19 cellular contexts compared by ENCODE assay signal in the genomic region with DNA sequence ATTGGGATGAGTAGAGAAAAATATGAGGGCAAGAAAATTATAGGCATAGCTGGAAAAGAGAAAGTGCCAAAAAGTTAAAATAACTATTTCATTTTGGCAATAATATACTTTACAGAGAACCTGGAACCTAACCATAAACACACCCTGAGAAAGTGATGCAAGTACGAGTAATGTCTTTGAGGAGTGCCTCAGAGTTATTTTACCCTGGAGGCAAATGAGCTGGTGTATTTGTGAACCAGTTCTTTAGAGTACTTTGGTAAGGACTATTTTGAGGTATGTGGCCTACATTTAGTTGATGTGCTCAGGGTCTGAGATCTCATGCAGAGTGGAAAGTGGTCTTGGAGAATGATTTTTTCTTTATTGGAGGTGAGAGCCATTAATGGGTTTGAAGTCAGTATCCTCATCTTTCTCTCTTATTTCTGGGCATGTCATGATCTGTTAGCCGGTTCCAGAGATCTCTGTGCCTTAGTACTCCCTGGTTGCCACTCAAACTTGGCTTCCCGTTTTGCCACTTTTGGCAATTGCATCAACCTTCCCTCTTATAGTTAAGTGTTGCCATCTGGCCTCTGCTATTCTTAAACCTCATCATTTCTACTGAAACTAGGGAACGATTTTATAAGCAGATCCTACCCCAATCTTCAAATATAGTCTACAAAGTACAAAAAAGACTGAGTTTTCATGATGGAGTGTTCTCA.
DNase-seq lines count a peak whose midpoint lies in the region; ATAC-seq and TF ChIP-seq lines count a peak whose summit lies in the region.
"Had no signal": no experiment of that assay in that cellular context is flagged by ENCODE, and none has a peak within 500 bp of the region (broad histone marks: within the 10 kb centered on the region; RNA-seq: fewer than 3 reads in every experiment).

No MANE protein-coding gene starts in this region.

- no peak overlapping the region for H3K4me2 ChIP-seq in mesenchymal stem cell (ENCODE audit: low read length, poor library complexity, severe bottlenecking)
- H3K4me2 ChIP-seq: neural progenitor cell had no signal

- no peak overlapping the region for H3K14ac ChIP-seq in mesenchymal stem cell (ENCODE audit: low read length in 2 of 2)

- TF ChIP-seq CTCF in AG10803 (conservative IDR thresholded peaks at IDR 0.05; ENCODE audit: low read length) (no peak), colonic mucosa (IDR thresholded peaks at IDR 0.05) (no peak)

- peak overlapping the region; percentile 61 for H3K9ac ChIP-seq in mesenchymal stem cell (ENCODE audit: low read length)
- H3K9ac ChIP-seq in colonic mucosa (ENCODE audit: low read depth in 2 of 2, low read length in 2 of 2): no peak overlapping the region
- H3K9ac ChIP-seq: neural progenitor cell had no signal

- no peak for ATAC-seq in HG03025 (IDR thresholded peaks at IDR 0.05; ENCODE audit: low FRiP score, unreplicated experiment)
- no peak for ATAC-seq in HG02588 (IDR thresholded peaks at IDR 0.05; ENCODE audit: unreplicated experiment)
- ATAC-seq: stimulated activated naive CD8-positive, alpha-beta T cell treated with anti-CD3 and anti-CD28 coated beads, Interleukin-15, amount 100 ng/mL, for 72 hours had no signal

- no peaks in the 10 kb centered on the region for H3K36me3 ChIP-seq in mesenchymal stem cell (ENCODE audit: control insufficient read depth in 1 of 2, insufficient read depth in 2 of 2, low read depth in 1 of 2, low read length in 2 of 2)
- H3K36me3 ChIP-seq in colonic mucosa: no peaks in the 10 kb centered on the region
- H3K36me3 ChIP-seq: HAP-1, heart right ventricle, neural progenitor cell, uterus had no signal

- 82% methylated on average over 3 of the region's 4 CpGs for WGBS in mesenchymal stem cell

- H3K4me3 ChIP-seq in AG10803 (ENCODE audit: low read length) (no peak overlapping the region), mesenchymal stem cell (ENCODE audit: insufficient read depth in 1 of 2, low read depth in 1 of 2, low read length in 2 of 2) (no peak overlapping the region), colonic mucosa (no peak overlapping the region)
- H3K4me3 ChIP-seq: HAP-1, heart right ventricle, neural progenitor cell, uterus had no signal

- H2BK15ac ChIP-seq in mesenchymal stem cell (ENCODE audit: low read depth, poor library complexity, severe bottlenecking): no peak overlapping the region

- no peak overlapping the region for H3K4me3 Mint-ChIP-seq in activated T-helper 1 cell treated with anti-CD3 and anti-CD28 coated beads, Interleukin-12 subunit alpha, Interleukin-12 subunit beta, Interleukin-2, Interleukin-4 antibody, amounts not matched to agents 30 ng/mL and 10 ng/mL and 1 ng/mL, durations not matched to agents 14 hours and 24 hours and 36 hours
- H3K4me3 Mint-ChIP-seq: CD4-positive, alpha-beta T cell; memory B cell; neural progenitor cell; stimulated activated naive CD8-positive, alpha-beta T cell treated with anti-CD3 and anti-CD28 coated beads, Interleukin-15, amount 100 ng/mL, for 72 hours had no signal

- no peak overlapping the region for H3K23ac ChIP-seq in mesenchymal stem cell (ENCODE audit: low read length in 2 of 2)

- no peaks in the 10 kb centered on the region for H3K4me1 ChIP-seq in mesenchymal stem cell (ENCODE audit: control insufficient read depth, insufficient read depth, low read depth, low read length)
- no peaks in the 10 kb centered on the region for H3K4me1 ChIP-seq in colonic mucosa
- H3K4me1 ChIP-seq: HAP-1, heart right ventricle, neural progenitor cell, uterus had no signal

- H2AFZ ChIP-seq in mesenchymal stem cell (ENCODE audit: low read depth, low read length): no peak overlapping the region
- H2AFZ ChIP-seq: neural progenitor cell had no signal

- intact Hi-C loops in activated T-helper 1 cell treated with anti-CD3 and anti-CD28 coated beads, Interleukin-12 subunit alpha, Interleukin-12 subunit beta, Interleukin-2, Interleukin-4 antibody, amounts not matched to agents 30 ng/mL and 10 ng/mL and 1 ng/mL, durations not matched to agents 14 hours and 24 hours and 36 hours (cut with micrococcal nuclease): no loop called here
- intact Hi-C loops in colonic mucosa (cut with DNase I): no loop called here

- H3K4ac ChIP-seq in mesenchymal stem cell (ENCODE audit: low read depth in 1 of 2, low read length in 2 of 2): no peak overlapping the region

- H3K27ac Mint-ChIP-seq in activated T-helper 1 cell treated with anti-CD3 and anti-CD28 coated beads, Interleukin-12 subunit alpha, Interleukin-12 subunit beta, Interleukin-2, Interleukin-4 antibody, amounts not matched to agents 30 ng/mL and 10 ng/mL and 1 ng/mL, durations not matched to agents 14 hours and 24 hours and 36 hours: no peak overlapping the region
- H3K27ac Mint-ChIP-seq: CD4-positive, alpha-beta T cell; memory B cell; neural progenitor cell; stimulated activated naive CD8-positive, alpha-beta T cell treated with anti-CD3 and anti-CD28 coated beads, Interleukin-15, amount 100 ng/mL, for 72 hours had no signal

- H2BK5ac ChIP-seq in mesenchymal stem cell (ENCODE audit: low read depth, low read length, poor library complexity, severe bottlenecking): no peak overlapping the region

- no peaks in the 10 kb centered on the region for H3K9me3 Mint-ChIP-seq in activated T-helper 1 cell treated with anti-CD3 and anti-CD28 coated beads, Interleukin-12 subunit alpha, Interleukin-12 subunit beta, Interleukin-2, Interleukin-4 antibody, amounts not matched to agents 30 ng/mL and 10 ng/mL and 1 ng/mL, durations not matched to agents 14 hours and 24 hours and 36 hours
- H3K9me3 Mint-ChIP-seq: neural progenitor cell had no signal

- H2BK12ac ChIP-seq in mesenchymal stem cell (ENCODE audit: low read length in 2 of 2): no peak overlapping the region

- no peak overlapping the region for H2BK120ac ChIP-seq in mesenchymal stem cell (ENCODE audit: low read depth, low read length)

- DNase-seq in AG10803 (ENCODE audit: low read depth) (peak; percentile 10), NCI-H460 (ENCODE audit: extremely low read depth, low read depth) (peak; percentile 65), cerebellar cortex (ENCODE audit: low spot score) (peak; percentile 56), mesenchymal stem cell (no peak), colonic mucosa (no peak)
- no peak for DNase-seq in activated T-helper 1 cell treated with anti-CD3 and anti-CD28 coated beads, Interleukin-12 subunit alpha, Interleukin-12 subunit beta, Interleukin-2, Interleukin-4 antibody, amounts not matched to agents 30 ng/mL and 10 ng/mL and 1 ng/mL, durations not matched to agents 14 hours and 24 hours and 36 hours (ENCODE audit: low spot score)
- DNase-seq: activated CD4-positive, alpha-beta T cell treated with anti-CD3 and anti-CD28 coated beads for 4 hours; activated effector memory CD4-positive, alpha-beta T cell treated with anti-CD3 and anti-CD28 coated beads, Interleukin-2, amount 50 U/mL, for 16 hours; CD4-positive, alpha-beta T cell; DND-41; heart right ventricle; stimulated activated naive CD8-positive, alpha-beta T cell treated with anti-CD3 and anti-CD28 coated beads, Interleukin-15, amount 100 ng/mL, for 72 hours; T-helper 9 cell; uterus had no signal

- no peaks in the 10 kb centered on the region for H3K27me3 ChIP-seq in mesenchymal stem cell (ENCODE audit: control insufficient read depth in 1 of 2, insufficient read depth in 1 of 2, low read length in 2 of 2)
- no peaks in the 10 kb centered on the region for H3K27me3 ChIP-seq in colonic mucosa
- H3K27me3 ChIP-seq: heart right ventricle, neural progenitor cell, uterus had no signal

- no peaks in the 10 kb centered on the region for H3K27me3 Mint-ChIP-seq in activated T-helper 1 cell treated with anti-CD3 and anti-CD28 coated beads, Interleukin-12 subunit alpha, Interleukin-12 subunit beta, Interleukin-2, Interleukin-4 antibody, amounts not matched to agents 30 ng/mL and 10 ng/mL and 1 ng/mL, durations not matched to agents 14 hours and 24 hours and 36 hours (ENCODE audit: insufficient read depth)
- H3K27me3 Mint-ChIP-seq: CD4-positive, alpha-beta T cell; memory B cell; stimulated activated naive CD8-positive, alpha-beta T cell treated with anti-CD3 and anti-CD28 coated beads, Interleukin-15, amount 100 ng/mL, for 72 hours had no signal

- no peak overlapping the region for H4K91ac ChIP-seq in mesenchymal stem cell (ENCODE audit: low read length)

- H3K4me1 Mint-ChIP-seq in activated T-helper 1 cell treated with anti-CD3 and anti-CD28 coated beads, Interleukin-12 subunit alpha, Interleukin-12 subunit beta, Interleukin-2, Interleukin-4 antibody, amounts not matched to agents 30 ng/mL and 10 ng/mL and 1 ng/mL, durations not matched to agents 14 hours and 24 hours and 36 hours (ENCODE audit: low read depth): no peaks in the 10 kb centered on the region
- H3K4me1 Mint-ChIP-seq: memory B cell; neural progenitor cell; stimulated activated naive CD8-positive, alpha-beta T cell treated with anti-CD3 and anti-CD28 coated beads, Interleukin-15, amount 100 ng/mL, for 72 hours had no signal

- H3K79me1 ChIP-seq in mesenchymal stem cell (replicated peaks; ENCODE audit: low read length, poor library complexity, severe bottlenecking): no peaks in the 10 kb centered on the region

- no peak overlapping the region for H2AK5ac ChIP-seq in mesenchymal stem cell (ENCODE audit: low read length, severe bottlenecking)

- H3K9me3 ChIP-seq in mesenchymal stem cell (ENCODE audit: control insufficient read depth, low read length) (no peaks in the 10 kb centered on the region), colonic mucosa (no peaks in the 10 kb centered on the region)
- H3K9me3 ChIP-seq: HAP-1, uterus had no signal

- H4K8ac ChIP-seq in mesenchymal stem cell (ENCODE audit: low read length): no peak overlapping the region

- no peak overlapping the region for H3K18ac ChIP-seq in mesenchymal stem cell (ENCODE audit: low read depth in 1 of 2, low read length in 2 of 2)

- H3K36me3 Mint-ChIP-seq in activated T-helper 1 cell treated with anti-CD3 and anti-CD28 coated beads, Interleukin-12 subunit alpha, Interleukin-12 subunit beta, Interleukin-2, Interleukin-4 antibody, amounts not matched to agents 30 ng/mL and 10 ng/mL and 1 ng/mL, durations not matched to agents 14 hours and 24 hours and 36 hours (ENCODE audit: low read depth): no peaks in the 10 kb centered on the region
- H3K36me3 Mint-ChIP-seq: memory B cell, neural progenitor cell had no signal

- H3K27ac ChIP-seq in mesenchymal stem cell (ENCODE audit: low read length, poor library complexity, severe bottlenecking) (no peak overlapping the region), colonic mucosa (no peak overlapping the region)
- H3K27ac ChIP-seq: heart right ventricle, neural progenitor cell, uterus had no signal

Comparison
In these comparisons a context has a peak if more than half of its experiments do, and no peak if none do; other contexts are left out.
1. DNase-seq: peak in AG10803 (single experiment), NCI-H460 (single experiment) and cerebellar cortex (single experiment); none in mesenchymal stem cell (single experiment), activated T-helper 1 cell treated with anti-CD3 and anti-CD28 coated beads, Interleukin-12 subunit alpha, Interleukin-12 subunit beta, Interleukin-2, Interleukin-4 antibody, amounts not matched to agents 30 ng/mL and 10 ng/mL and 1 ng/mL, durations not matched to agents 14 hours and 24 hours and 36 hours (single experiment) and colonic mucosa (single experiment).